ENCODE assay signal across 1 cellular context in genomic region chr1:92831762-92832536, GRCh38.
TF ChIP-seq lines count a peak whose summit lies in the region.

TSS of gene RPL5 (plus strand) at chr1:92832040. CDS start at chr1:92832115, 75 bp downstream.

TF ChIP-seq in HepG2, 621 proteins besides CTCF, POLR2A, EP300 and RAD21 (continued from another document and continues in another):
- TF ChIP-seq RNF219 (CRISPR knock-in tag; IDR thresholded peaks at IDR 0.05), result no peak
- TF ChIP-seq ZBTB42 (CRISPR knock-in tag; IDR thresholded peaks at IDR 0.05), result no peak
- 0 out of 2 replicates have a peak, but pooled peaks have one; percentile 24 for TF ChIP-seq ZNF800 (CRISPR knock-in tag; IDR thresholded peaks at IDR 0.05)
- TF ChIP-seq TFDP1 (CRISPR knock-in tag; IDR thresholded peaks at IDR 0.05; ENCODE audit: borderline replicate concordance), result peak; percentile 75; the same call in 1 of the 2 replicates
- TF ChIP-seq JUND (CRISPR knock-in tag; IDR thresholded peaks at IDR 0.05), result peak; percentile 84
- peak; percentile 33; the same call in 1 of the 2 replicates for TF ChIP-seq DNMT1 (CRISPR knock-in tag; IDR thresholded peaks at IDR 0.05)
- 0 out of 2 replicates have a peak, but pooled peaks have one; percentile 55 for TF ChIP-seq ZNF740 (CRISPR knock-in tag; IDR thresholded peaks at IDR 0.05)
- TF ChIP-seq PTBP1 (IDR thresholded peaks at IDR 0.05; ENCODE audit: low read depth, low read length, poor library complexity, severe bottlenecking), result peak; percentile 94
- no peak for TF ChIP-seq ZNF17 (CRISPR knock-in tag; IDR thresholded peaks at IDR 0.05)
- peak; percentile 26; the same call in 1 of the 2 replicates for TF ChIP-seq PITX1 (CRISPR knock-in tag; IDR thresholded peaks at IDR 0.05)
- peak; percentile 77 for TF ChIP-seq ZNF318 (CRISPR knock-in tag; IDR thresholded peaks at IDR 0.05)
- no peak for TF ChIP-seq ZNF24 (IDR thresholded peaks at IDR 0.05)
- peak; percentile 97 for TF ChIP-seq ZNF451 (CRISPR knock-in tag; IDR thresholded peaks at IDR 0.05)
- no peak for TF ChIP-seq ZNF282 (IDR thresholded peaks at IDR 0.05; ENCODE audit: partially characterized antibody)
- no peak; the same call in 1 of the 2 replicates for TF ChIP-seq ZBTB21 (CRISPR knock-in tag; IDR thresholded peaks at IDR 0.05)
- peak; percentile 89; the same call in 1 of the 2 replicates for TF ChIP-seq ZNF142 (CRISPR knock-in tag; IDR thresholded peaks at IDR 0.05)
- TF ChIP-seq HIC2 (CRISPR knock-in tag; IDR thresholded peaks at IDR 0.05; ENCODE audit: low read depth), result no peak
- peak; percentile 94; the same call in 1 of the 2 replicates for TF ChIP-seq MIER3 (CRISPR knock-in tag; IDR thresholded peaks at IDR 0.05; ENCODE audit: borderline replicate concordance)
- peak; percentile 100 for TF ChIP-seq ZMYM4 (CRISPR knock-in tag; IDR thresholded peaks at IDR 0.05)
- TF ChIP-seq SRSF1 (optimal IDR thresholded peaks at IDR 0.05; ENCODE audit: low read depth, low read length), result peak; percentile 58
- TF ChIP-seq ZNF230 (CRISPR knock-in tag; IDR thresholded peaks at IDR 0.05), result no peak
- TF ChIP-seq E2F2 (CRISPR knock-in tag; IDR thresholded peaks at IDR 0.05; ENCODE audit: borderline replicate concordance), result peak; percentile 60; the same call in 1 of the 2 replicates
- TF ChIP-seq MLXIP (CRISPR knock-in tag; IDR thresholded peaks at IDR 0.05; ENCODE audit: borderline replicate concordance), result peak; percentile 43; the same call in 1 of the 2 replicates
- no peak; the same call in 1 of the 2 replicates for TF ChIP-seq GTF3A (CRISPR knock-in tag; conservative IDR thresholded peaks at IDR 0.05)
